ENCODE assay signal across 22 cellular contexts in the genomic region with DNA sequence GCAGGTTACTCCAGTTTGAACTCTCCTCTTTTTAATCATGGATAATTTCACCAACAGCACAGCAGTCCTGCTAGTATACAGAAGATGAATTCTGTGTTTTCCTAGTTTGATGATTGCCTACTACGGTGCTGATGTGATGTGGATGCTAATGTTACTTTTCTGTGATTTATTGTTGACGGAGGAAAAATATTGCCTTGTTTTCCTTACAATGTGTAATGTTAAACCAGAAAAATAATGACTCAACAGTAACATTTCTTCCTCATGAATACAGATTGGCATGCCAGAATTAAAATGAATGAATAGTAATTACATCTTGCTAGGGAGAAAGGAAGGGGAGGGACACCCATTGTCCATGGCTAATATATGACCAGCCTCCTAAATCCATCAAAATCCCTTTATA.
"Had no signal": no experiment of that assay in that cellular context is flagged by ENCODE, and none has a peak within 500 bp of the region (broad histone marks: within the 10 kb centered on the region; RNA-seq: fewer than 3 reads in every experiment).

No MANE protein-coding gene starts in this region.

- H3K9me3 ChIP-seq: ascending aorta, body of pancreas had no signal

- H3K4me1 ChIP-seq: ascending aorta, body of pancreas had no signal

- H3K36me3 ChIP-seq: ascending aorta had no signal

- DNase-seq: activated B cell treated with CpG ODN at 0.5 μM for 24 hours; activated CD4-positive, alpha-beta memory T cell treated with anti-CD3 and anti-CD28 coated beads for 36 hours; activated CD4-positive, alpha-beta T cell treated with anti-CD3 and anti-CD28 coated beads for 1 hour; activated CD4-positive, alpha-beta T cell treated with anti-CD3 and anti-CD28 coated beads, Interleukin-2, amount 10 ng/mL, durations not matched to agents 7 days and 5 days; activated CD8-positive, alpha-beta memory T cell treated with anti-CD3 and anti-CD28 coated beads for 24 hours; activated effector memory CD4-positive, alpha-beta T cell treated with anti-CD3 and anti-CD28 coated beads, Interleukin-2, amount 50 U/mL, for 16 hours; activated naive CD4-positive, alpha-beta T cell treated with Interleukin-2 at 50 U/mL for 16 hours; activated naive CD8-positive, alpha-beta T cell treated with anti-CD3 and anti-CD28 coated beads, Interleukin-2, amount 50 U/mL, for 24 hours; activated T-cell treated with anti-CD3 and anti-CD28 coated beads, Interleukin-2, amount 50 U/mL, for 4 hours; amniotic stem cell; body of pancreas; MM.1S; NCI-H1930; NCI-H2171; NCI-H2227 treated with DMSO at 0.1 percent for 48 hours; NCI-H446 treated with DMSO at 0.1 percent for 48 hours; NCI-H524 treated with DMSO at 0.1 percent for 48 hours; NCI-H82; SIG-M5; T-helper 17 cell; T-helper 9 cell had no signal

- H3K4me3 ChIP-seq: ascending aorta, body of pancreas had no signal

- H3K27me3 ChIP-seq: ascending aorta, body of pancreas had no signal

- H3K27ac ChIP-seq: ascending aorta, body of pancreas had no signal
